ENCODE assay signal across 18 cellular contexts in genomic region chr12:539540-540310, GRCh38.
DNase-seq lines count a peak whose midpoint lies in the region; ATAC-seq, FAIRE-seq and TF ChIP-seq lines count a peak whose summit lies in the region.
"Had no signal": no experiment of that assay in that cellular context is flagged by ENCODE, and none has a peak within 500 bp of the region (broad histone marks: within the 10 kb centered on the region; RNA-seq: fewer than 3 reads in every experiment).

No MANE protein-coding gene starts in this region.

- peaks cover 0 to 28% (median 6%) of the 10 kb centered on the region in 4 donors for H3K4me1 Mint-ChIP-seq in CD4-positive, CD25-positive, alpha-beta regulatory T cell
- H3K4me1 Mint-ChIP-seq in H9 (peaks cover 23 to 25% of the 10 kb centered on the region in 2 experiments), nephron (peaks cover 36% of the 10 kb centered on the region)

- no peak overlapping the region for H3K4ac ChIP-seq in H9 (ENCODE audit: low read depth, low read length)

- no peak overlapping the region for H3K56ac ChIP-seq in H9 (ENCODE audit: insufficient read length, low read depth, low read length)

- peaks cover 18% of the 10 kb centered on the region for H3K27me3 Mint-ChIP-seq in CD4-positive, CD25-positive, alpha-beta regulatory T cell
- H3K27me3 Mint-ChIP-seq in H9 (ENCODE audit: low read depth) (peaks cover 3% of the 10 kb centered on the region), nephron (ENCODE audit: low read depth) (peaks cover 15% of the 10 kb centered on the region)

- H3K79me2 ChIP-seq in H9 (ENCODE audit: insufficient read depth, low read length), result no peaks in the 10 kb centered on the region

- no peak overlapping the region for H3K4me2 ChIP-seq in H9 (ENCODE audit: insufficient read depth, insufficient read length, low read length)

- H4K20me1 ChIP-seq in H9 (ENCODE audit: control insufficient read depth, insufficient read depth, insufficient read length), result no peaks in the 10 kb centered on the region

- TF ChIP-seq CTCF in H9 (conservative IDR thresholded peaks at IDR 0.05), result no peak
- no peak for TF ChIP-seq CTCF in nephron (IDR thresholded peaks at IDR 0.05; ENCODE audit: unreplicated experiment in 3 of 3)
- TF ChIP-seq CTCF in upper lobe of left lung (IDR thresholded peaks at IDR 0.05), result no peak
- no peak for TF ChIP-seq CTCF in omental fat pad (IDR thresholded peaks at IDR 0.05)

- H2AFZ ChIP-seq in H9 (ENCODE audit: low read length), result no peak overlapping the region

- H3K9me3 Mint-ChIP-seq in CD4-positive, CD25-positive, alpha-beta regulatory T cell, result peaks cover 0 to 1% (median 0%) of the 10 kb centered on the region in 7 donors
- H3K9me3 Mint-ChIP-seq in H9 (no peaks in the 10 kb centered on the region), nephron (no peaks in the 10 kb centered on the region)
- H3K9me3 Mint-ChIP-seq: activated T-cell treated with anti-CD3 and anti-CD28 coated beads, Interleukin-2, amount 50 U/mL, for 4 hours had no signal

- WGBS in H9 (ENCODE audit: extremely low coverage, insufficient read length, low lambda C conversion rate), result no CpG with 5 or more reads among the region's 18 CpGs
- WGBS in upper lobe of left lung, 2 donors, result 92 to 94% methylated on average over 18 of the region's 18 CpGs

- H3K4me3 ChIP-seq in CD4-positive, CD25-positive, alpha-beta regulatory T cell (ENCODE audit: low read depth, low read length), result no peak overlapping the region
- no peak overlapping the region for H3K4me3 ChIP-seq in upper lobe of left lung

- peaks cover 2% of the 10 kb centered on the region for H3K27me3 ChIP-seq in CD4-positive, CD25-positive, alpha-beta regulatory T cell (ENCODE audit: control insufficient read depth, insufficient read depth, low read length)
- H3K27me3 ChIP-seq in H9 (ENCODE audit: insufficient read depth, low read length), result no peaks in the 10 kb centered on the region
- no peaks in the 10 kb centered on the region for H3K27me3 ChIP-seq in upper lobe of left lung

- no peak for FAIRE-seq in HTR-8/SVneo (lab: Jason Lieb, UNC)
- FAIRE-seq: frontal cortex, GM18507 had no signal

- TF ChIP-seq EP300 in upper lobe of left lung (IDR thresholded peaks at IDR 0.05), result no peak

- peak overlapping the region; percentile 42 for H3K27ac ChIP-seq in CD4-positive, CD25-positive, alpha-beta regulatory T cell (ENCODE audit: insufficient read depth, low read length, poor library complexity, severe bottlenecking)
- H3K27ac ChIP-seq in H9 (ENCODE audit: insufficient read length, low read depth, low read length) (no peak overlapping the region), epithelial cell of prostate (peak overlapping the region; percentile 89), upper lobe of left lung (no peak overlapping the region)

- H3K4me1 ChIP-seq in CD4-positive, CD25-positive, alpha-beta regulatory T cell (ENCODE audit: control insufficient read depth, insufficient read depth, low read length, poor library complexity, severe bottlenecking), result peaks cover 15% of the 10 kb centered on the region
- peaks cover 2% of the 10 kb centered on the region; the same call in 1 of the 2 replicates for H3K4me1 ChIP-seq in H9 (ENCODE audit: insufficient read depth, low read length)
- H3K4me1 ChIP-seq in upper lobe of left lung, result peaks cover 0 to 7% (median 1%) of the 10 kb centered on the region in 4 donors

- no peak overlapping the region for H3T11ph ChIP-seq in H9 (ENCODE audit: low read length)

- no peak overlapping the region for H2BK20ac ChIP-seq in H9 (ENCODE audit: low read depth, low read length, poor library complexity, severe bottlenecking)

- H2BK12ac ChIP-seq in H9 (ENCODE audit: insufficient read length, low read depth, low read length), result no peak overlapping the region

- H2BK120ac ChIP-seq in H9 (ENCODE audit: low read depth, low read length, poor library complexity, severe bottlenecking), result no peak overlapping the region

- H3K4me3 Mint-ChIP-seq in CD4-positive, CD25-positive, alpha-beta regulatory T cell, result peak overlapping the region in 3 of 4 donors; percentile 5 to 68 (median 50)
- H3K4me3 Mint-ChIP-seq in H9, result no peak overlapping the region
- H3K4me3 Mint-ChIP-seq in nephron, result no peak overlapping the region
- H3K4me3 Mint-ChIP-seq: activated T-cell treated with anti-CD3 and anti-CD28 coated beads, Interleukin-2, amount 50 U/mL, for 4 hours had no signal

- H3K23ac ChIP-seq in H9 (ENCODE audit: insufficient read length, low read depth, low read length), result no peak overlapping the region

- H3K36me3 ChIP-seq in CD4-positive, CD25-positive, alpha-beta regulatory T cell (ENCODE audit: control insufficient read depth, insufficient read depth, low read length), result no peaks in the 10 kb centered on the region
- H3K36me3 ChIP-seq in upper lobe of left lung, result no peaks in the 10 kb centered on the region

- H4K8ac ChIP-seq in H9 (replicated peaks; ENCODE audit: insufficient read length, low read depth, low read length), result no peak overlapping the region

- H3K27ac Mint-ChIP-seq in CD4-positive, CD25-positive, alpha-beta regulatory T cell, result peak overlapping the region; percentile 43 to 70 (median 70)
- H3K27ac Mint-ChIP-seq in H9 (peak overlapping the region in 2 of 3 experiments; percentile 4 to 42; a peak in 2 of 7 replicates), nephron (peak overlapping the region in 2 of 3 experiments; percentile 7 to 36)

- no peak for DNase-seq in CD4-positive, CD25-positive, alpha-beta regulatory T cell
- DNase-seq in H9 (no peak), epithelial cell of prostate (ENCODE audit: low read depth, low spot score) (no peak), HTR-8/SVneo (ENCODE audit: insufficient read length, low spot score) (no peak), upper lobe of left lung (no peak), omental fat pad (ENCODE audit: low spot score) (no peak)
- DNase-seq: activated CD4-positive, alpha-beta T cell treated with anti-CD3 and anti-CD28 coated beads for 48 hours; AML-193; anterior cingulate cortex; DMS79; IMR-90; NCI-H187; retina; Right ventricle myocardium superior had no signal

- no peak overlapping the region for H4K5ac ChIP-seq in H9 (ENCODE audit: insufficient read length, low read depth, low read length)

- no peak for TF ChIP-seq POLR2A in upper lobe of left lung (IDR thresholded peaks at IDR 0.05)

- no peak for ATAC-seq in CD4-positive, CD25-positive, alpha-beta regulatory T cell (ENCODE audit: low read depth in 2 of 2)
- ATAC-seq in upper lobe of left lung (ENCODE audit: low FRiP score in 2 of 2), result no peak
- no peak for ATAC-seq in omental fat pad (ENCODE audit: low FRiP score)

- no peak overlapping the region for H4K91ac ChIP-seq in H9 (ENCODE audit: insufficient read length, low read depth, low read length)

- H3K14ac ChIP-seq in H9 (ENCODE audit: insufficient read depth, low read length), result no peak overlapping the region

- no peak overlapping the region for H3K9ac ChIP-seq in H9 (ENCODE audit: extremely low read depth, insufficient read length, low read length)

- no peak overlapping the region for H3K18ac ChIP-seq in H9 (ENCODE audit: insufficient read length, low read depth, low read length)

- H3K79me1 ChIP-seq in H9 (ENCODE audit: insufficient read depth, low read depth, low read length, poor library complexity, severe bottlenecking), result no peaks in the 10 kb centered on the region

- no peak overlapping the region for H2BK15ac ChIP-seq in H9 (ENCODE audit: low read depth, low read length)

- H2AK5ac ChIP-seq in H9 (ENCODE audit: insufficient read length, low read length), result no peak overlapping the region

- no peaks in the 10 kb centered on the region for H3K23me2 ChIP-seq in H9 (ENCODE audit: insufficient read length, low read depth, low read length, poor library complexity, severe bottlenecking)

- no peaks in the 10 kb centered on the region for H3K36me3 Mint-ChIP-seq in CD4-positive, CD25-positive, alpha-beta regulatory T cell
- H3K36me3 Mint-ChIP-seq in H9 (ENCODE audit: insufficient read depth in 1 of 3, low read depth in 3 of 3), result peaks cover 0 to 5% (median 5%) of the 10 kb centered on the region in 3 experiments; a peak in 3 of 7 replicates
- H3K36me3 Mint-ChIP-seq in nephron (ENCODE audit: low read depth), result no peaks in the 10 kb centered on the region

- H2BK5ac ChIP-seq in H9 (ENCODE audit: insufficient read length, low read length), result no peak overlapping the region

- H3K9me3 ChIP-seq in CD4-positive, CD25-positive, alpha-beta regulatory T cell (ENCODE audit: control insufficient read depth in 2 of 2, low read length in 2 of 2), result no peaks in the 10 kb centered on the region
- H3K9me3 ChIP-seq in H9 (ENCODE audit: control insufficient read depth, low read depth, low read length) (no peaks in the 10 kb centered on the region), upper lobe of left lung (no peaks in the 10 kb centered on the region)

Comparison
In these comparisons a context has a peak if more than half of its experiments do, and no peak if none do; other contexts are left out.
1. H3K27ac ChIP-seq: peak in CD4-positive, CD25-positive, alpha-beta regulatory T cell (single experiment) and epithelial cell of prostate (single experiment); none in H9 (single experiment) and upper lobe of left lung (0 of 4).
2. H3K4me3 Mint-ChIP-seq: peak in CD4-positive, CD25-positive, alpha-beta regulatory T cell (3 of 4); none in H9 (0 of 2) and nephron (0 of 3).
3. Peak in every context shown above with its lines, with median percentiles within 50 percentile points of each other: H3K27ac Mint-ChIP-seq.